ENCODE assay signal across 23 cellular contexts in the genomic region with DNA sequence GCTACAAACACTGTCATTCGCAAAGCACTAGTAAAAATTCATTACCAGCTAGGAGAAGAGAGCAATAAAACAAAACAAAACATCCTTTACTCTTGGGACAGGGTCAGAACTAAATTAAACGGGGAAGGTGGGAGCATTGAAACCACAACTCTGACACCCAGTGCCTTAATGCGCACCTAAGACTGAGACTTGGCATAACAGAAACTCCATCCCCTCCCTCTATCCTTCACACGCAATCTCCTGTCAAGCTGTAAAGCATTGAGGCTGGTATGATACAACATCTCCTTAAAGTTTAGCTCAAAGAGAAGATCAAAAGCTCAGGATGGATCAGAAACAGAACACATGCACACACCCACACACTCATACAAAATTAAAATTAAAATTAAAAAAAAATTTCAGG.
"Had no signal": no experiment of that assay in that cellular context is flagged by ENCODE, and none has a peak within 500 bp of the region (broad histone marks: within the 10 kb centered on the region; RNA-seq: fewer than 3 reads in every experiment).

No MANE protein-coding gene starts in this region.

- H3K4me3 ChIP-seq: MG63, SJCRH30, SK-N-MC had no signal

- H3K27ac ChIP-seq: SJCRH30, SK-N-MC had no signal

- H3K4me1 ChIP-seq: SJCRH30 had no signal

- FAIRE-seq: HepG2 had no signal

- ATAC-seq: HepG2, Panc1, PC-3, Right ventricle myocardium inferior had no signal

- DNase-seq: IMR-90, Karpas-422, KG1, MG63, NCI-H1105, NCI-H1417, NCI-H1436 treated with DMSO at 0.1 percent for 48 hours, NCI-H1694, NCI-H187 treated with DMSO at 0.1 percent for 48 hours, NCI-H2029 treated with DMSO at 0.1 percent for 48 hours, NCI-H2171 treated with DMSO at 0.1 percent for 48 hours, NCI-H345, NCI-H446 treated with DMSO at 0.1 percent for 48 hours, NCI-H524, NCI-H526 treated with DMSO at 0.1 percent for 48 hours, NCI-H748 treated with DMSO at 0.1 percent for 48 hours, PC-3, SHP77 treated with DMSO at 0.1 percent for 48 hours, SJCRH30 had no signal

- H3K27me3 ChIP-seq: MG63, SJCRH30 had no signal

- H3K36me3 ChIP-seq: MG63, SJCRH30 had no signal

- H3K9me3 ChIP-seq: MG63, SJCRH30 had no signal
